ENCODE assay signal across 24 cellular contexts in genomic region chr1:91763252-91763651, GRCh38.
DNase-seq lines count a peak whose midpoint lies in the region; ATAC-seq and TF ChIP-seq lines count a peak whose summit lies in the region.
"Had no signal": no experiment of that assay in that cellular context is flagged by ENCODE, and none has a peak within 500 bp of the region (broad histone marks: within the 10 kb centered on the region; RNA-seq: fewer than 3 reads in every experiment).

No MANE protein-coding gene starts in this region.

- H3K27me3 ChIP-seq in esophagus (ENCODE audit: control insufficient read depth in 1 of 2, insufficient read depth in 2 of 2, low read length in 2 of 2) (no peaks in the 10 kb centered on the region), colonic mucosa (no peaks in the 10 kb centered on the region)
- H3K27me3 ChIP-seq: BLaER1 treated with 17β-estradiol and CSF1 and Interleukin-3, amounts not matched to agents 10 nM and 100 nM; cardiac muscle cell; SJCRH30; tibial artery had no signal

- H3K9me3 ChIP-seq in esophagus (ENCODE audit: control insufficient read depth in 2 of 2, insufficient read depth in 1 of 2, low read depth in 1 of 2, low read length in 1 of 2) = no peaks in the 10 kb centered on the region
- no peaks in the 10 kb centered on the region for H3K9me3 ChIP-seq in colonic mucosa
- H3K9me3 ChIP-seq: SJCRH30, tibial artery had no signal

- H3K36me3 ChIP-seq in esophagus (ENCODE audit: control insufficient read depth in 2 of 2, insufficient read depth in 2 of 2, low read length in 1 of 2) (peaks cover 0 to 2% of the 10 kb centered on the region in 2 donors), colonic mucosa (no peaks in the 10 kb centered on the region)
- H3K36me3 ChIP-seq: cardiac muscle cell, SJCRH30, tibial artery had no signal

- 63 to 73% methylated on average over 4 of the region's 4 CpGs for WGBS in esophagus, 2 donors

- no peak overlapping the region for H3K9ac ChIP-seq in colonic mucosa (ENCODE audit: low read depth in 2 of 2, low read length in 2 of 2)
- H3K9ac ChIP-seq: BLaER1 treated with 17β-estradiol and CSF1 and Interleukin-3, amounts not matched to agents 10 nM and 100 nM; parathyroid adenoma had no signal

- no peak for TF ChIP-seq CTCF in colonic mucosa (IDR thresholded peaks at IDR 0.05)

- peak overlapping the region in 1 of 5 donors; percentile 21 for H3K4me3 Mint-ChIP-seq in immature natural killer cell
- no peak overlapping the region for H3K4me3 Mint-ChIP-seq in stimulated activated naive CD8-positive, alpha-beta T cell treated with anti-CD3 and anti-CD28 coated beads, Interleukin-15, amount 100 ng/mL, for 72 hours
- H3K4me3 Mint-ChIP-seq: activated B cell treated with CpG ODN at 0.5 μM for 24 hours had no signal

- H3K4me1 ChIP-seq in esophagus (ENCODE audit: control insufficient read depth in 2 of 2, insufficient read depth in 2 of 2, low read length in 1 of 2) (no peaks in the 10 kb centered on the region), colonic mucosa (no peaks in the 10 kb centered on the region)
- H3K4me1 ChIP-seq: parathyroid adenoma had no signal

- intact Hi-C loops in colonic mucosa (cut with DNase I) = no loop called here

- no peak for DNase-seq in activated CD4-positive, CD25-positive, alpha-beta regulatory T cell treated with anti-CD3 and anti-CD28 coated beads, Interleukin-2, amount 50 U/mL, for 72 hours
- DNase-seq in immature natural killer cell (no peak), nucleus accumbens (lab: John Stamatoyannopoulos, UW) (no peak), colonic mucosa (no peak)
- no peak for DNase-seq in stimulated activated naive CD8-positive, alpha-beta T cell treated with anti-CD3 and anti-CD28 coated beads, Interleukin-15, amount 100 ng/mL, for 72 hours
- DNase-seq: activated B cell treated with CpG ODN at 0.5 μM for 24 hours; DMS 273 treated with DMSO at 0.1 percent for 48 hours; effector CD8-positive, alpha-beta T cell; GDM1; MM.1S; NCI-H187 treated with DMSO at 0.1 percent for 48 hours; NCI-H446 treated with DMSO at 0.1 percent for 48 hours; SJCRH30; stimulated activated CD4-positive, alpha-beta T cell treated with anti-CD3 and anti-CD28 coated beads, Interleukin-4, amount 100 ng/mL, for 24 hours; tibial artery had no signal

- H3K27ac Mint-ChIP-seq in immature natural killer cell = peak overlapping the region; percentile 40 to 85 (median 53)
- no peak overlapping the region for H3K27ac Mint-ChIP-seq in stimulated activated naive CD8-positive, alpha-beta T cell treated with anti-CD3 and anti-CD28 coated beads, Interleukin-15, amount 100 ng/mL, for 72 hours
- H3K27ac Mint-ChIP-seq: activated B cell treated with CpG ODN at 0.5 μM for 24 hours; activated naive CD4-positive, alpha-beta T cell treated with anti-CD3 and anti-CD28 coated beads, Interleukin-2, amount 50 U/mL, for 72 hours had no signal

- H3K4me1 Mint-ChIP-seq in immature natural killer cell = peaks cover 97 to 100% of the 10 kb centered on the region in 2 donors
- peaks cover 48% of the 10 kb centered on the region for H3K4me1 Mint-ChIP-seq in stimulated activated naive CD8-positive, alpha-beta T cell treated with anti-CD3 and anti-CD28 coated beads, Interleukin-15, amount 100 ng/mL, for 72 hours
- H3K4me1 Mint-ChIP-seq: activated B cell treated with CpG ODN at 0.5 μM for 24 hours had no signal

- H3K27ac ChIP-seq in esophagus (ENCODE audit: low read depth in 2 of 2, low read length in 1 of 2) (peak overlapping the region; percentile 10 to 27), colonic mucosa (no peak overlapping the region)
- H3K27ac ChIP-seq: 22Rv1; BLaER1 treated with 17β-estradiol and CSF1 and Interleukin-3, amounts not matched to agents 10 nM and 100 nM; cardiac muscle cell; parathyroid adenoma; SJCRH30; tibial artery had no signal

- H3K27me3 Mint-ChIP-seq in immature natural killer cell (ENCODE audit: low read depth in 3 of 3) = peaks cover 1 to 16% (median 12%) of the 10 kb centered on the region in 3 donors
- H3K27me3 Mint-ChIP-seq in stimulated activated naive CD8-positive, alpha-beta T cell treated with anti-CD3 and anti-CD28 coated beads, Interleukin-15, amount 100 ng/mL, for 72 hours = no peaks in the 10 kb centered on the region
- H3K27me3 Mint-ChIP-seq: activated B cell treated with CpG ODN at 0.5 μM for 24 hours had no signal

- peaks cover under 1 to 27% (median 18%) of the 10 kb centered on the region in 3 donors for H3K36me3 Mint-ChIP-seq in immature natural killer cell
- H3K36me3 Mint-ChIP-seq: activated naive CD4-positive, alpha-beta T cell treated with anti-CD3 and anti-CD28 coated beads, Interleukin-2, amount 50 U/mL, for 72 hours had no signal

- ATAC-seq in activated CD4-positive, CD25-positive, alpha-beta regulatory T cell treated with anti-CD3 and anti-CD28 coated beads, Interleukin-2, amount 50 U/mL, for 24 hours = peak; percentile 55 to 80
- peak; percentile 65 for ATAC-seq in stimulated activated naive CD8-positive, alpha-beta T cell treated with anti-CD3 and anti-CD28 coated beads, Interleukin-15, amount 100 ng/mL, for 72 hours
- no peak for ATAC-seq in esophagus mucosa

- H3K4me3 ChIP-seq in esophagus (ENCODE audit: low read depth in 1 of 2, low read length in 2 of 2) (no peak overlapping the region), colonic mucosa (no peak overlapping the region)
- H3K4me3 ChIP-seq: BLaER1 treated with 17β-estradiol and CSF1 and Interleukin-3, amounts not matched to agents 10 nM and 100 nM; cardiac muscle cell; SJCRH30; skin epidermis; tibial artery had no signal

- no peaks in the 10 kb centered on the region for H3K9me3 Mint-ChIP-seq in immature natural killer cell
- no peaks in the 10 kb centered on the region for H3K9me3 Mint-ChIP-seq in stimulated activated naive CD8-positive, alpha-beta T cell treated with anti-CD3 and anti-CD28 coated beads, Interleukin-15, amount 100 ng/mL, for 72 hours
- H3K9me3 Mint-ChIP-seq: activated B cell treated with CpG ODN at 0.5 μM for 24 hours; activated naive CD4-positive, alpha-beta T cell treated with anti-CD3 and anti-CD28 coated beads, Interleukin-2, amount 50 U/mL, for 72 hours had no signal

Comparison
In these comparisons a context has a peak if more than half of its experiments do, and no peak if none do; other contexts are left out.
1. H3K27ac Mint-ChIP-seq: peak in immature natural killer cell (6 of 6); none in stimulated activated naive CD8-positive, alpha-beta T cell treated with anti-CD3 and anti-CD28 coated beads, Interleukin-15, amount 100 ng/mL, for 72 hours (0 of 2).